Comparison of ENCODE assay signal across 15 cellular contexts in the genomic region with DNA sequence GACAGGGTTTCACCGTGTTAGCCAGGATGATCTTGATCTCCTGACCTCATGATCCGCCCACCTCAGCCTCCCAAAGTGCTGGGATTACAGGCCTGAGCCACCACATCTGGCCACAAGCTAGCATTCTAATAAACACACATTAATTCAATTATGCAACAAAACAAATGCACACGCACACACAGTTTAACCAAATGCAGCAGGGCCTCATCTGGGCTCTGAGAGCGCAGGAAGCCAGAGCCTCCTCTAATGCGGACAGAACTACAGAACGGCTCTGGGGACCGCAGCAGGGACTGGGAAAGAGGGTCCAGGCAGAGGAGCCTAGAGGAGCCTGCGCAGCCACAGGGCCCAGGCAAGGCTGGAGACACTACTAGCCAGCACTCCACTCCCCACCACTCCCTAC. TPM values are rescaled to one million over a fixed set of nuclear protein-coding genes. Genes with fewer than 3 reads are reported as not detected.
A peak's percentile ranks its signal among the peaks of the same experiment; 100 is the strongest.
DNase-seq lines count a peak whose midpoint lies in the region; TF ChIP-seq lines count a peak whose summit lies in the region.
"Had no signal": no experiment of that assay in that cellular context is flagged by ENCODE, and none has a peak within 500 bp of the region (broad histone marks: within the 10 kb centered on the region; RNA-seq: fewer than 3 reads in every experiment).

No MANE protein-coding gene starts in this region.

- H2AFZ ChIP-seq in neuronal stem cell (ENCODE audit: low read length), result no peak overlapping the region
- H2AFZ ChIP-seq: GM23338 had no signal

- no peak overlapping the region for H2BK15ac ChIP-seq in neuronal stem cell (ENCODE audit: low read length)

- H3K4me1 ChIP-seq in BE2C, result peaks cover 3% of the 10 kb centered on the region; the same call in 1 of the 2 replicates
- H3K4me1 ChIP-seq in neuronal stem cell (ENCODE audit: control insufficient read depth in 2 of 2, insufficient read depth in 1 of 2, low read depth in 1 of 2, low read length in 2 of 2), result peaks cover 4 to 9% of the 10 kb centered on the region in 2 donors

- H2AK5ac ChIP-seq in neuronal stem cell (ENCODE audit: low read depth, low read length), result no peak overlapping the region

- H3K4ac ChIP-seq in neuronal stem cell (ENCODE audit: low read length), result no peak overlapping the region

- no peak overlapping the region for H4K8ac ChIP-seq in neuronal stem cell (ENCODE audit: low read depth, low read length)

- H3K79me1 ChIP-seq in neuronal stem cell (ENCODE audit: low read depth, low read length), result peaks cover 19% of the 10 kb centered on the region

- H2BK120ac ChIP-seq in neuronal stem cell (ENCODE audit: low read depth, low read length), result no peak overlapping the region

- H3K36me3 ChIP-seq in BE2C (peaks cover 47% of the 10 kb centered on the region), neuronal stem cell (replicated peaks in 1 of 2; ENCODE audit: control insufficient read depth in 2 of 2, insufficient read depth in 2 of 2, low read length in 2 of 2) (peaks cover 44 to 73% of the 10 kb centered on the region in 2 donors)

- no peak overlapping the region for H3K4me2 ChIP-seq in neuronal stem cell (ENCODE audit: insufficient read depth, low read length, poor library complexity, severe bottlenecking)
- H3K4me2 ChIP-seq: BLaER1, GM23338 had no signal

- peak; percentile 24 for DNase-seq in AG08395 (ENCODE audit: low spot score)
- DNase-seq in BE2C, result peak; percentile 47
- no peak for DNase-seq in RWPE1 (ENCODE audit: low spot score)
- no peak for DNase-seq in neuronal stem cell (ENCODE audit: low spot score)
- DNase-seq in epidermal melanocyte (ENCODE audit: insufficient read length, low spot score), result no peak
- DNase-seq in NOMO-1 treated with DMSO at 0.1 percent for 48 hours (lab: John Stamatoyannopoulos, UW; ENCODE audit: unreplicated experiment), result no peak
- DNase-seq in NCI-H510A treated with DMSO at 0.1 percent for 48 hours (lab: John Stamatoyannopoulos, UW), result no peak
- DNase-seq: ACHN; Calu3; CD4-positive, CD25-positive, alpha-beta regulatory T cell; DMS 273 treated with DMSO at 0.1 percent for 48 hours; H7 had no signal

- CTCF ChIA-PET in RWPE1 (lab: Yijun Ruan, JAX), result no interaction called here

- H3K27me3 ChIP-seq in BE2C, result no peaks in the 10 kb centered on the region
- H3K27me3 ChIP-seq in neuronal stem cell (ENCODE audit: control insufficient read depth in 3 of 3, insufficient read depth in 3 of 3, low read depth in 1 of 3, low read length in 3 of 3), result no peaks in the 10 kb centered on the region
- H3K27me3 ChIP-seq: BLaER1 had no signal

- no peak overlapping the region for H2BK5ac ChIP-seq in neuronal stem cell (ENCODE audit: low read length)

- H3K18ac ChIP-seq in neuronal stem cell (ENCODE audit: low read length), result no peak overlapping the region

- H3K23ac ChIP-seq in neuronal stem cell (ENCODE audit: low read depth, low read length, poor library complexity), result no peak overlapping the region

- TF ChIP-seq CTCF in BE2C (IDR thresholded peaks at IDR 0.05; ENCODE audit: low read depth, low read length), result no peak
- no peak for TF ChIP-seq CTCF in RWPE1 (conservative IDR thresholded peaks at IDR 0.05; ENCODE audit: low read depth)

- no CpG with 5 or more reads among the region's 8 CpGs for WGBS in neuronal stem cell (ENCODE audit: extremely low coverage in 2 of 2, insufficient read length in 2 of 2, insufficient replicate concordance in 1 of 2), 2 donors

- no peaks in the 10 kb centered on the region for H3K9me3 ChIP-seq in BE2C
- no peaks in the 10 kb centered on the region for H3K9me3 ChIP-seq in neuronal stem cell (replicated peaks in 1 of 2; ENCODE audit: control insufficient read depth in 2 of 2, insufficient read depth in 1 of 2, low read depth in 1 of 2, low read length in 2 of 2)
- H3K9me3 ChIP-seq: BLaER1 had no signal

- H3K4me3 ChIP-seq in BE2C (ENCODE audit: low read depth, low read length) (no peak overlapping the region), neuronal stem cell (ENCODE audit: low read length in 2 of 2) (no peak overlapping the region)
- H3K4me3 ChIP-seq: BLaER1, GM12878, GM23338 had no signal

- peak overlapping the region; percentile 22 for H4K91ac ChIP-seq in neuronal stem cell (ENCODE audit: low read depth, low read length, poor library complexity)

- H3K27ac ChIP-seq in RWPE1 (peak overlapping the region; percentile 10), neuronal stem cell (replicated peaks; ENCODE audit: low read length) (no peak overlapping the region)
- H3K27ac ChIP-seq: BLaER1 had no signal

- POLR2A ChIA-PET in RWPE1 (lab: Yijun Ruan, JAX; ENCODE audit: low non-redundant PET), result no interaction called here

- no peak overlapping the region for H3K14ac ChIP-seq in neuronal stem cell (ENCODE audit: low read length)

- no peak overlapping the region for H2BK12ac ChIP-seq in neuronal stem cell (ENCODE audit: low read length)

- no peak overlapping the region for H3K9ac ChIP-seq in neuronal stem cell (ENCODE audit: low read depth, low read length, poor library complexity)

RNA-seq across cellular contexts. Expression of gene MAD1L1, which starts 3.8 kb away (rescaled TPM):
- polyA plus RNA-seq in BE2C (2012; ENCODE audit: insufficient read depth, insufficient read length, low read depth), result 65.7 TPM
- 20.0 TPM for polyA plus RNA-seq in neuronal stem cell (2013, experiment 1 of 2)
- 18.9 TPM for polyA plus RNA-seq in neuronal stem cell (2013, experiment 2 of 2)

RNA-seq across cellular contexts. Expression of gene MRM2, which starts 13.1 kb away (rescaled TPM):
- 76.2 TPM for polyA plus RNA-seq in BE2C (2012; ENCODE audit: insufficient read depth, insufficient read length, low read depth)
- 21.4 TPM for polyA plus RNA-seq in neuronal stem cell (2013, experiment 1 of 2)
- 21.4 TPM for polyA plus RNA-seq in neuronal stem cell (2013, experiment 2 of 2)

RNA-seq across cellular contexts. Expression of gene NUDT1, which starts 13.1 kb away (rescaled TPM):
- polyA plus RNA-seq in BE2C (2012; ENCODE audit: insufficient read depth, insufficient read length, low read depth), result 96.1 TPM
- polyA plus RNA-seq in neuronal stem cell (2013, experiment 1 of 2), result 46.7 TPM
- 46.4 TPM for polyA plus RNA-seq in neuronal stem cell (2013, experiment 2 of 2)

Comparison
In these comparisons a context has a peak if more than half of its experiments do, and no peak if none do; other contexts are left out.
1. DNase-seq: peak in AG08395 (single experiment) and BE2C (single experiment); none in RWPE1 (single experiment), neuronal stem cell (single experiment), epidermal melanocyte (single experiment), NOMO-1 treated with DMSO at 0.1 percent for 48 hours (single experiment) and NCI-H510A treated with DMSO at 0.1 percent for 48 hours (single experiment).